36 cellular contexts compared by ENCODE assay signal in the genomic region with DNA sequence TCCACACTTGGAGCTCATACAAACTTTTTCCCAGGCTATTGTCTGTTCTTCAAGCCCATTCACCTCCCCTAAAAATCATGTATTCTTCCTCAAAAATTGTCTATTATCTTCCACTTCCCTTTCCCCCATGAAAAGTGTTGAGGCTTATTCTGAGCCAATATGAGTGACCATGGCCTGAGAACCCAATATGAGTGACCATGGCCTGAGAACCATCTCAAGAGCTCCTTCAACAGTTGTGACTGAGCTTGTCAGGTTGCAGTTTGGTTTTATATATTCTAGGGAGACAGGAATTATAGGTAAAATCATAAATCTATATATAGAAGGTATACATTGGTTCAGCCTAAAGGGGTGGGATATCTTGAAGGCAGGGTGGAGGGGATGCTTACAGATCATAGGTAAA.
"Had no signal": no experiment of that assay in that cellular context is flagged by ENCODE, and none has a peak within 500 bp of the region (broad histone marks: within the 10 kb centered on the region; RNA-seq: fewer than 3 reads in every experiment).

No MANE protein-coding gene starts in this region.

- H3K27me3 Mint-ChIP-seq: activated B cell treated with CpG ODN at 0.5 μM for 24 hours; activated CD4-positive, alpha-beta memory T cell treated with anti-CD3 and anti-CD28 coated beads for 36 hours; activated naive CD8-positive, alpha-beta T cell treated with anti-CD3 and anti-CD28 coated beads, Interleukin-2, amount 50 U/mL, for 24 hours; brain had no signal

- ATAC-seq: activated naive CD8-positive, alpha-beta T cell treated with anti-CD3 and anti-CD28 coated beads, Interleukin-2, amount 50 U/mL, for 24 hours; K562; PC-3; Right ventricle myocardium inferior; SK-N-SH treated with all-trans-retinoic acid at 6 μM for 48 hours had no signal

- H3K27me3 ChIP-seq: Peyer's patch had no signal

- H3K4me3 ChIP-seq: K562, Peyer's patch had no signal

- H3K36me3 Mint-ChIP-seq: brain had no signal

- H3K4me1 Mint-ChIP-seq: activated naive CD8-positive, alpha-beta T cell treated with anti-CD3 and anti-CD28 coated beads, Interleukin-2, amount 50 U/mL, for 24 hours had no signal

- H3K27ac Mint-ChIP-seq: activated B cell treated with CpG ODN at 0.5 μM for 24 hours; activated CD4-positive, alpha-beta memory T cell treated with anti-CD3 and anti-CD28 coated beads for 36 hours; activated naive CD8-positive, alpha-beta T cell treated with anti-CD3 and anti-CD28 coated beads, Interleukin-2, amount 50 U/mL, for 24 hours; activated T-helper 2 cell treated with anti-CD3 and anti-CD28 coated beads, Interferon-gamma antibody, Interleukin-2, Interleukin-4, amounts not matched to agents 10 μg/mL and 5 μg/mL and 100 μg/mL, durations not matched to agents 14 hours and 24 hours and 36 hours; brain had no signal

- DNase-seq: activated B cell treated with CpG ODN at 0.5 μM for 24 hours; activated CD4-positive, alpha-beta memory T cell treated with anti-CD3 and anti-CD28 coated beads for 36 hours; activated CD4-positive, alpha-beta T cell treated with anti-CD3 and anti-CD28 coated beads for 4 hours; activated CD4-positive, alpha-beta T cell treated with anti-CD3 and anti-CD28 coated beads, Interleukin-2, amount 50 U/mL, for 1 hour; activated CD4-positive, CD25-positive, alpha-beta regulatory T cell treated with anti-CD3 and anti-CD28 coated beads, Interleukin-2, amount 50 U/mL, for 72 hours; activated CD8-positive, alpha-beta memory T cell treated with anti-CD3 and anti-CD28 coated beads, Interleukin-2, amount 50 U/mL, for 48 hours; activated gamma-delta T cell; activated naive CD4-positive, alpha-beta T cell treated with Interleukin-2 at 50 U/mL for 16 hours; activated naive CD8-positive, alpha-beta T cell treated with anti-CD3 and anti-CD28 coated beads, Interleukin-2, amount 50 U/mL, for 24 hours; anterior cingulate cortex; caudate nucleus; cerebellar nuclear complex; NCI-H1092 treated with DMSO at 0.1 percent for 48 hours; NCI-H1417; NCI-H146; NCI-H187; NCI-H2029 treated with DMSO at 0.1 percent for 48 hours; NCI-H2107; NCI-H2171; NCI-H510A; NCI-H526; NCI-H748 treated with DMSO at 0.1 percent for 48 hours; NK-92 treated with Interleukin-12 subunit alpha and Interleukin-12 subunit beta, amount 100 ng/mL, for 24 hours; PC-3; Peyer's patch; SIG-M5; T-helper 1 cell; T-helper 2 cell; T-helper 9 cell had no signal

- H3K27ac ChIP-seq: Peyer's patch, RWPE1, VCaP had no signal

- H3K4me1 ChIP-seq: Peyer's patch had no signal

- H3K4me3 Mint-ChIP-seq: activated B cell treated with CpG ODN at 0.5 μM for 24 hours; activated CD4-positive, alpha-beta memory T cell treated with anti-CD3 and anti-CD28 coated beads for 36 hours; activated naive CD8-positive, alpha-beta T cell treated with anti-CD3 and anti-CD28 coated beads, Interleukin-2, amount 50 U/mL, for 24 hours; brain had no signal

- H3K9me3 ChIP-seq: Peyer's patch had no signal
